In the genomic region with DNA sequence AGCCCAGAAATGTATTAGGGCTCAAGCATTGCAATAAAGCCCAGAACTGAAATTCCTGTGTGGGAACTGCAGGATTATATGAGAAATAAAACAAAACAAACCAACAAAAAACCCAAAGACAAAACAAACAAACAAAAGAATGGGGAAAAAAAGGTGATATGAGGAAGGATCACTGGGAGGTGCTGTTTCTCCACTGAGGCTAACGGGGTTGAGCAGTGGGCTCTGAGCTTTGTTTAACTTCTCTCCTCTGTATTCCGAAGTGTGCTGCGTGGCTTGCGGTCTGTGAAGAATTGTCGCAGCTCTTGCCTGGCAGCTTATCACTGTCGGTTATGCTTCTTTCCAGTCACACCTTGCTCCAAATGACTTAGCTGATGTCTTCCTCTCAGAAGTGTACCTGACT, we compare ENCODE assay signal across 2 cellular contexts.
TF ChIP-seq lines count a peak whose summit lies in the region.

No MANE protein-coding gene starts in this region.

TF ChIP-seq in GM23338, 12 proteins besides CTCF, POLR2A, EP300 and RAD21 (continues in another document):
- TF ChIP-seq, protein P1, sequence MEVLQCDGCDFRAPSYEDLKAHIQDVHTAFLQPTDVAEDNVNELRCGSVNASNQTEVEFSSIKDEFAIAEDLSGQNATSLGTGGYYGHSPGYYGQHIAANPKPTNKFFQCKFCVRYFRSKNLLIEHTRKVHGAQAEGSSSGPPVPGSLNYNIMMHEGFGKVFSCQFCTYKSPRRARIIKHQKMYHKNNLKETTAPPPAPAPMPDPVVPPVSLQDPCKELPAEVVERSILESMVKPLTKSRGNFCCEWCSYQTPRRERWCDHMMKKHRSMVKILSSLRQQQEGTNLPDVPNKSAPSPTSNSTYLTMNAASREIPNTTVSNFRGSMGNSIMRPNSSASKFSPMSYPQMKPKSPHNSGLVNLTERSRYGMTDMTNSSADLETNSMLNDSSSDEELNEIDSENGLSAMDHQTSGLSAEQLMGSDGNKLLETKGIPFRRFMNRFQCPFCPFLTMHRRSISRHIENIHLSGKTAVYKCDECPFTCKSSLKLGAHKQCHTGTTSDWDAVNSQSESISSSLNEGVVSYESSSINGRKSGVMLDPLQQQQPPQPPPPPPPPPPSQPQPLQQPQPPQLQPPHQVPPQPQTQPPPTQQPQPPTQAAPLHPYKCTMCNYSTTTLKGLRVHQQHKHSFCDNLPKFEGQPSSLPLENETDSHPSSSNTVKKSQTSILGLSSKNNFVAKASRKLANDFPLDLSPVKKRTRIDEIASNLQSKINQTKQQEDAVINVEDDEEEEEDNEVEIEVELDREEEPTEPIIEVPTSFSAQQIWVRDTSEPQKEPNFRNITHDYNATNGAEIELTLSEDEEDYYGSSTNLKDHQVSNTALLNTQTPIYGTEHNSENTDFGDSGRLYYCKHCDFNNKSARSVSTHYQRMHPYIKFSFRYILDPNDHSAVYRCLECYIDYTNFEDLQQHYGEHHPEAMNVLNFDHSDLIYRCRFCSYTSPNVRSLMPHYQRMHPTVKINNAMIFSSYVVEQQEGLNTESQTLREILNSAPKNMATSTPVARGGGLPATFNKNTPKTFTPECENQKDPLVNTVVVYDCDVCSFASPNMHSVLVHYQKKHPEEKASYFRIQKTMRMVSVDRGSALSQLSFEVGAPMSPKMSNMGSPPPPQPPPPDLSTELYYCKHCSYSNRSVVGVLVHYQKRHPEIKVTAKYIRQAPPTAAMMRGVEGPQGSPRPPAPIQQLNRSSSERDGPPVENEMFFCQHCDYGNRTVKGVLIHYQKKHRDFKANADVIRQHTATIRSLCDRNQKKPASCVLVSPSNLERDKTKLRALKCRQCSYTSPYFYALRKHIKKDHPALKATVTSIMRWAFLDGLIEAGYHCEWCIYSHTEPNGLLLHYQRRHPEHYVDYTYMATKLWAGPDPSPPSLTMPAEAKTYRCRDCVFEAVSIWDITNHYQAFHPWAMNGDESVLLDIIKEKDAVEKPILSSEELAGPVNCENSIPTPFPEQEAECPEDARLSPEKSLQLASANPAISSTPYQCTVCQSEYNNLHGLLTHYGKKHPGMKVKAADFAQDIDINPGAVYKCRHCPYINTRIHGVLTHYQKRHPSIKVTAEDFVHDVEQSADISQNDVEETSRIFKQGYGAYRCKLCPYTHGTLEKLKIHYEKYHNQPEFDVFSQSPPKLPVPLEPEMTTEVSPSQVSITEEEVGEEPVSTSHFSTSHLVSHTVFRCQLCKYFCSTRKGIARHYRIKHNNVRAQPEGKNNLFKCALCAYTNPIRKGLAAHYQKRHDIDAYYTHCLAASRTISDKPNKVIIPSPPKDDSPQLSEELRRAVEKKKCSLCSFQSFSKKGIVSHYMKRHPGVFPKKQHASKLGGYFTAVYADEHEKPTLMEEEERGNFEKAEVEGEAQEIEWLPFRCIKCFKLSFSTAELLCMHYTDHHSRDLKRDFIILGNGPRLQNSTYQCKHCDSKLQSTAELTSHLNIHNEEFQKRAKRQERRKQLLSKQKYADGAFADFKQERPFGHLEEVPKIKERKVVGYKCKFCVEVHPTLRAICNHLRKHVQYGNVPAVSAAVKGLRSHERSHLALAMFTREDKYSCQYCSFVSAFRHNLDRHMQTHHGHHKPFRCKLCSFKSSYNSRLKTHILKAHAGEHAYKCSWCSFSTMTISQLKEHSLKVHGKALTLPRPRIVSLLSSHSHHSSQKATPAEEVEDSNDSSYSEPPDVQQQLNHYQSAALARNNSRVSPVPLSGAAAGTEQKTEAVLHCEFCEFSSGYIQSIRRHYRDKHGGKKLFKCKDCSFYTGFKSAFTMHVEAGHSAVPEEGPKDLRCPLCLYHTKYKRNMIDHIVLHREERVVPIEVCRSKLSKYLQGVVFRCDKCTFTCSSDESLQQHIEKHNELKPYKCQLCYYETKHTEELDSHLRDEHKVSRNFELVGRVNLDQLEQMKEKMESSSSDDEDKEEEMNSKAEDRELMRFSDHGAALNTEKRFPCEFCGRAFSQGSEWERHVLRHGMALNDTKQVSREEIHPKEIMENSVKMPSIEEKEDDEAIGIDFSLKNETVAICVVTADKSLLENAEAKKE (CRISPR knock-in tag; IDR thresholded peaks at IDR 0.05) = no peak
- TF ChIP-seq, protein P2, sequence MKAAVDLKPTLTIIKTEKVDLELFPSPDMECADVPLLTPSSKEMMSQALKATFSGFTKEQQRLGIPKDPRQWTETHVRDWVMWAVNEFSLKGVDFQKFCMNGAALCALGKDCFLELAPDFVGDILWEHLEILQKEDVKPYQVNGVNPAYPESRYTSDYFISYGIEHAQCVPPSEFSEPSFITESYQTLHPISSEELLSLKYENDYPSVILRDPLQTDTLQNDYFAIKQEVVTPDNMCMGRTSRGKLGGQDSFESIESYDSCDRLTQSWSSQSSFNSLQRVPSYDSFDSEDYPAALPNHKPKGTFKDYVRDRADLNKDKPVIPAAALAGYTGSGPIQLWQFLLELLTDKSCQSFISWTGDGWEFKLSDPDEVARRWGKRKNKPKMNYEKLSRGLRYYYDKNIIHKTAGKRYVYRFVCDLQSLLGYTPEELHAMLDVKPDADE (IDR thresholded peaks at IDR 0.05) = no peak
- TF ChIP-seq POLR2AphosphoS5 (IDR thresholded peaks at IDR 0.05; ENCODE audit: low read depth) (no peak), CREB1 (CRISPR knock-in tag; IDR thresholded peaks at IDR 0.05; ENCODE audit: low read depth) (no peak), JUNB (IDR thresholded peaks at IDR 0.05; ENCODE audit: unreplicated experiment) (no peak), NANOG (IDR thresholded peaks at IDR 0.05; ENCODE audit: borderline replicate concordance) (no peak), EZH2phosphoT487 (IDR thresholded peaks at IDR 0.05; ENCODE audit: unreplicated experiment) (no peak), STAT1 (IDR thresholded peaks at IDR 0.05; ENCODE audit: unreplicated experiment) (no peak), ZNF114 (CRISPR knock-in tag; IDR thresholded peaks at IDR 0.05) (no peak)
- TF ChIP-seq, protein P3, sequence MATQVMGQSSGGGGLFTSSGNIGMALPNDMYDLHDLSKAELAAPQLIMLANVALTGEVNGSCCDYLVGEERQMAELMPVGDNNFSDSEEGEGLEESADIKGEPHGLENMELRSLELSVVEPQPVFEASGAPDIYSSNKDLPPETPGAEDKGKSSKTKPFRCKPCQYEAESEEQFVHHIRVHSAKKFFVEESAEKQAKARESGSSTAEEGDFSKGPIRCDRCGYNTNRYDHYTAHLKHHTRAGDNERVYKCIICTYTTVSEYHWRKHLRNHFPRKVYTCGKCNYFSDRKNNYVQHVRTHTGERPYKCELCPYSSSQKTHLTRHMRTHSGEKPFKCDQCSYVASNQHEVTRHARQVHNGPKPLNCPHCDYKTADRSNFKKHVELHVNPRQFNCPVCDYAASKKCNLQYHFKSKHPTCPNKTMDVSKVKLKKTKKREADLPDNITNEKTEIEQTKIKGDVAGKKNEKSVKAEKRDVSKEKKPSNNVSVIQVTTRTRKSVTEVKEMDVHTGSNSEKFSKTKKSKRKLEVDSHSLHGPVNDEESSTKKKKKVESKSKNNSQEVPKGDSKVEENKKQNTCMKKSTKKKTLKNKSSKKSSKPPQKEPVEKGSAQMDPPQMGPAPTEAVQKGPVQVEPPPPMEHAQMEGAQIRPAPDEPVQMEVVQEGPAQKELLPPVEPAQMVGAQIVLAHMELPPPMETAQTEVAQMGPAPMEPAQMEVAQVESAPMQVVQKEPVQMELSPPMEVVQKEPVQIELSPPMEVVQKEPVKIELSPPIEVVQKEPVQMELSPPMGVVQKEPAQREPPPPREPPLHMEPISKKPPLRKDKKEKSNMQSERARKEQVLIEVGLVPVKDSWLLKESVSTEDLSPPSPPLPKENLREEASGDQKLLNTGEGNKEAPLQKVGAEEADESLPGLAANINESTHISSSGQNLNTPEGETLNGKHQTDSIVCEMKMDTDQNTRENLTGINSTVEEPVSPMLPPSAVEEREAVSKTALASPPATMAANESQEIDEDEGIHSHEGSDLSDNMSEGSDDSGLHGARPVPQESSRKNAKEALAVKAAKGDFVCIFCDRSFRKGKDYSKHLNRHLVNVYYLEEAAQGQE (IDR thresholded peaks at IDR 0.05; ENCODE audit: unreplicated experiment) = no peak

TF ChIP-seq in liver, 16 proteins besides CTCF, POLR2A, EP300 and RAD21:
- TF ChIP-seq, protein P3 (IDR thresholded peaks at IDR 0.05) = no peak
- TF ChIP-seq, protein P4, sequence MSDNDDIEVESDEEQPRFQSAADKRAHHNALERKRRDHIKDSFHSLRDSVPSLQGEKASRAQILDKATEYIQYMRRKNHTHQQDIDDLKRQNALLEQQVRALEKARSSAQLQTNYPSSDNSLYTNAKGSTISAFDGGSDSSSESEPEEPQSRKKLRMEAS (IDR thresholded peaks at IDR 0.05) = no peak
- TF ChIP-seq JUND (IDR thresholded peaks at IDR 0.05) (no peak), FOXA2 (IDR thresholded peaks at IDR 0.05) (no peak), SP1 (IDR thresholded peaks at IDR 0.05) (no peak), EGR1 (IDR thresholded peaks at IDR 0.05; ENCODE audit: low read depth in 2 of 2) (no peak), HNF4G (IDR thresholded peaks at IDR 0.05) (no peak), HNF4A (conservative IDR thresholded peaks at IDR 0.05) (no peak), FOXA1 (IDR thresholded peaks at IDR 0.05) (no peak), RXRA (IDR thresholded peaks at IDR 0.05) (no peak), YY1 (IDR thresholded peaks at IDR 0.05) (no peak), NR2F2 (IDR thresholded peaks at IDR 0.05) (no peak), TAF1 (conservative IDR thresholded peaks at IDR 0.05) (no peak), GABPA (IDR thresholded peaks at IDR 0.05 in 1 of 2, conservative IDR thresholded peaks at IDR 0.05 in 1 of 2) (no peak)
- TF ChIP-seq, protein P5, sequence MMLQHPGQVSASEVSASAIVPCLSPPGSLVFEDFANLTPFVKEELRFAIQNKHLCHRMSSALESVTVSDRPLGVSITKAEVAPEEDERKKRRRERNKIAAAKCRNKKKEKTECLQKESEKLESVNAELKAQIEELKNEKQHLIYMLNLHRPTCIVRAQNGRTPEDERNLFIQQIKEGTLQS (IDR thresholded peaks at IDR 0.05) = no peak
- TF ChIP-seq, protein P6, sequence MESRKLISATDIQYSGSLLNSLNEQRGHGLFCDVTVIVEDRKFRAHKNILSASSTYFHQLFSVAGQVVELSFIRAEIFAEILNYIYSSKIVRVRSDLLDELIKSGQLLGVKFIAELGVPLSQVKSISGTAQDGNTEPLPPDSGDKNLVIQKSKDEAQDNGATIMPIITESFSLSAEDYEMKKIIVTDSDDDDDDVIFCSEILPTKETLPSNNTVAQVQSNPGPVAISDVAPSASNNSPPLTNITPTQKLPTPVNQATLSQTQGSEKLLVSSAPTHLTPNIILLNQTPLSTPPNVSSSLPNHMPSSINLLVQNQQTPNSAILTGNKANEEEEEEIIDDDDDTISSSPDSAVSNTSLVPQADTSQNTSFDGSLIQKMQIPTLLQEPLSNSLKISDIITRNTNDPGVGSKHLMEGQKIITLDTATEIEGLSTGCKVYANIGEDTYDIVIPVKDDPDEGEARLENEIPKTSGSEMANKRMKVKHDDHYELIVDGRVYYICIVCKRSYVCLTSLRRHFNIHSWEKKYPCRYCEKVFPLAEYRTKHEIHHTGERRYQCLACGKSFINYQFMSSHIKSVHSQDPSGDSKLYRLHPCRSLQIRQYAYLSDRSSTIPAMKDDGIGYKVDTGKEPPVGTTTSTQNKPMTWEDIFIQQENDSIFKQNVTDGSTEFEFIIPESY (IDR thresholded peaks at IDR 0.05) = no peak
